14 cellular contexts compared by ENCODE assay signal in genomic region chr4:41525129-41525528, GRCh38. TPM values are rescaled to one million over a fixed set of nuclear protein-coding genes. Genes with fewer than 3 reads are reported as not detected.
DNase-seq lines count a peak whose midpoint lies in the region; ATAC-seq and TF ChIP-seq lines count a peak whose summit lies in the region.
"Had no signal": no experiment of that assay in that cellular context is flagged by ENCODE, and none has a peak within 500 bp of the region (broad histone marks: within the 10 kb centered on the region; RNA-seq: fewer than 3 reads in every experiment).

No MANE protein-coding gene starts in this region.

- DNase-seq in Caco-2 (peak; percentile 55 to 63), M059J (ENCODE audit: low read depth) (peak; percentile 96), endodermal cell (peak; percentile 71), left lobe of liver (ENCODE audit: low spot score) (no peak), NCI-H2171 treated with DMSO at 0.1 percent for 48 hours (lab: John Stamatoyannopoulos, UW) (no peak), lower leg skin (ENCODE audit: low spot score in 2 of 2) (no peak)
- DNase-seq in activated CD8-positive, alpha-beta memory T cell treated with anti-CD3 and anti-CD28 coated beads, Interleukin-2, amount 50 U/mL, for 48 hours = no peak
- DNase-seq: activated effector memory CD4-positive, alpha-beta T cell treated with Interleukin-2 at 50 U/mL for 16 hours; naive B cell; NCI-H1105; stimulated activated CD4-positive, alpha-beta T cell treated with anti-CD3 and anti-CD28 coated beads, Interleukin-4, amount 100 ng/mL, for 4 hours had no signal

- peaks cover 10% of the 10 kb centered on the region for H3K9me3 Mint-ChIP-seq in Caco-2 (ENCODE audit: unreplicated experiment)
- H3K9me3 Mint-ChIP-seq in endodermal cell = no peaks in the 10 kb centered on the region

- no peaks in the 10 kb centered on the region for H3K36me3 ChIP-seq in Caco-2 (ENCODE audit: control insufficient read depth, insufficient read depth, low read length)
- H3K36me3 ChIP-seq in endodermal cell (ENCODE audit: control insufficient read depth, insufficient read depth, low read length) = no peaks in the 10 kb centered on the region
- H3K36me3 ChIP-seq: BLaER1 treated with 17β-estradiol and CSF1 and Interleukin-3, amounts not matched to agents 10 nM and 100 nM had no signal

- 55 to 63% methylated on average over 11 of the region's 11 CpGs for WGBS in endodermal cell (ENCODE audit: insufficient coverage in 1 of 2, insufficient read length in 1 of 2), 2 experiments
- WGBS in lower leg skin, 2 donors = 66 to 68% methylated on average over 11 of the region's 11 CpGs

- H3K4me3 ChIP-seq in Caco-2 (ENCODE audit: low read depth, low read length) (no peak overlapping the region), endodermal cell (ENCODE audit: low read length) (peak overlapping the region; percentile 75), lower leg skin (ENCODE audit: low read depth, poor library complexity, severe bottlenecking) (no peak overlapping the region)
- H3K4me3 ChIP-seq: BLaER1 treated with 17β-estradiol and CSF1 and Interleukin-3, amounts not matched to agents 10 nM and 100 nM had no signal

- H3K9ac ChIP-seq in endodermal cell (ENCODE audit: extremely low read depth, low read length, poor library complexity, severe bottlenecking) = peak overlapping the region; percentile 92
- H3K9ac ChIP-seq: BLaER1 treated with 17β-estradiol and CSF1 and Interleukin-3, amounts not matched to agents 10 nM and 100 nM had no signal

- CTCF ChIA-PET in Caco-2 (lab: Charles Lee) = interaction anchor here (0.6 kb wide), 1 partner anchor 96 kb away, joined by 3 read pairs; no protein-coding TSS in a partner anchor

- TF ChIP-seq POLR2A in lower leg skin (IDR thresholded peaks at IDR 0.05) = no peak

- H3K4me1 ChIP-seq in Caco-2 = peaks cover 26% of the 10 kb centered on the region
- H3K4me1 ChIP-seq in endodermal cell (ENCODE audit: control insufficient read depth, insufficient read depth, low read length) = peaks cover 5% of the 10 kb centered on the region

- H3K9me3 ChIP-seq in Caco-2 (no peaks in the 10 kb centered on the region), endodermal cell (ENCODE audit: control insufficient read depth, low read length) (no peaks in the 10 kb centered on the region)
- H3K9me3 ChIP-seq: BLaER1 treated with 17β-estradiol and CSF1 and Interleukin-3, amounts not matched to agents 10 nM and 100 nM had no signal

- no TSS peak for BruUV-seq in Caco-2 (replicated peaks; lab: Mats Ljungman, UMichigan)

- no peaks in the 10 kb centered on the region for H3K27me3 ChIP-seq in Caco-2 (replicated peaks; ENCODE audit: control insufficient read depth, insufficient read depth, low read length)
- no peaks in the 10 kb centered on the region for H3K27me3 ChIP-seq in endodermal cell (ENCODE audit: control insufficient read depth, insufficient read depth, low read length, poor library complexity, severe bottlenecking)
- H3K27me3 ChIP-seq: BLaER1 treated with 17β-estradiol and CSF1 and Interleukin-3, amounts not matched to agents 10 nM and 100 nM had no signal

- peaks cover 32% of the 10 kb centered on the region for H3K4me1 Mint-ChIP-seq in Caco-2 (ENCODE audit: low read depth, unreplicated experiment)
- H3K4me1 Mint-ChIP-seq in endodermal cell = peaks cover 26% of the 10 kb centered on the region
- H3K4me1 Mint-ChIP-seq: naive B cell had no signal

- intact Hi-C loops in Caco-2 (cut with micrococcal nuclease; ENCODE audit: unreplicated experiment) (loop anchor here (2.0 kb wide), 1 partner anchor 18 kb away; no protein-coding TSS in a partner anchor), lower leg skin (cut with DNase I; ENCODE audit: low total_unique reads) (no loop called here)

- H3K36me3 Mint-ChIP-seq in Caco-2 (ENCODE audit: insufficient read depth, unreplicated experiment) (peaks cover 6% of the 10 kb centered on the region), endodermal cell (ENCODE audit: low read depth) (no peaks in the 10 kb centered on the region)
- H3K36me3 Mint-ChIP-seq: naive B cell had no signal

- H3K4me3 Mint-ChIP-seq in Caco-2 (ENCODE audit: unreplicated experiment) (peak overlapping the region; percentile 64), endodermal cell (peak overlapping the region; percentile 13)
- H3K4me3 Mint-ChIP-seq: naive B cell had no signal

- peak overlapping the region; percentile 90 for H3K27ac Mint-ChIP-seq in Caco-2 (ENCODE audit: unreplicated experiment)
- peak overlapping the region; percentile 87 for H3K27ac Mint-ChIP-seq in endodermal cell
- H3K27ac Mint-ChIP-seq: naive B cell had no signal

- no peaks in the 10 kb centered on the region for H3K27me3 Mint-ChIP-seq in Caco-2 (ENCODE audit: insufficient read depth, unreplicated experiment)
- no peaks in the 10 kb centered on the region for H3K27me3 Mint-ChIP-seq in endodermal cell (ENCODE audit: insufficient read depth)
- H3K27me3 Mint-ChIP-seq: naive B cell had no signal

- ATAC-seq in left lobe of liver = peak; percentile 23
- ATAC-seq in HG02759 (IDR thresholded peaks at IDR 0.05; ENCODE audit: unreplicated experiment) = no peak
- ATAC-seq: activated CD4-positive, CD25-positive, alpha-beta regulatory T cell treated with anti-CD3 and anti-CD28 coated beads, Interleukin-2, amount 50 U/mL, for 24 hours had no signal

- POLR2A ChIA-PET in Caco-2 (lab: Charles Lee) = no interaction called here

- TF ChIP-seq CTCF in Caco-2 (IDR thresholded peaks at IDR 0.05; ENCODE audit: insufficient read depth in 1 of 2, low read depth in 1 of 2, low read length in 1 of 2, severe bottlenecking in 1 of 2, unreplicated experiment in 1 of 2) = no peak
- TF ChIP-seq CTCF in endodermal cell (conservative IDR thresholded peaks at IDR 0.05) = no peak
- TF ChIP-seq CTCF in lower leg skin (IDR thresholded peaks at IDR 0.05) = no peak

- peak overlapping the region; percentile 45 for H3K27ac ChIP-seq in endodermal cell (ENCODE audit: low read depth, low read length)
- H3K27ac ChIP-seq: BLaER1 treated with 17β-estradiol and CSF1 and Interleukin-3, amounts not matched to agents 10 nM and 100 nM had no signal

RNA-seq across cellular contexts. Expression of gene LIMCH1, which starts 12.8 kb away (rescaled TPM):
- total RNA-seq in Caco-2 (2022) (6.2 and 8.4 TPM in 2 replicates), endodermal cell (1 to 10 TPM; 3.1 to 5.8 TPM), left lobe of liver (9.8 TPM), lower leg skin (10 to 100 TPM in 2 of 4 donors, 1 to 10 TPM in 2; 7.5 to 18.9 (median 10.7) TPM)
- total RNA-seq in M059J (2014; rRNA removed; shearing (Covaris generic)) = 60.5 and 72.8 TPM in 2 replicates
- polyA plus RNA-seq in endodermal cell (2013, experiment 1 of 2) = 14.1 TPM
- polyA plus RNA-seq in endodermal cell (2013, experiment 2 of 2) = 13.5 TPM

Comparison
In these comparisons a context has a peak if more than half of its experiments do, and no peak if none do; other contexts are left out.
1. DNase-seq: peak in Caco-2 (2 of 2), M059J (single experiment) and endodermal cell (single experiment); none in left lobe of liver (single experiment), NCI-H2171 treated with DMSO at 0.1 percent for 48 hours (single experiment), activated CD8-positive, alpha-beta memory T cell treated with anti-CD3 and anti-CD28 coated beads, Interleukin-2, amount 50 U/mL, for 48 hours (single experiment) and lower leg skin (0 of 2).